Comparison of ENCODE assay signal across 13 cellular contexts in genomic region chr2:202109737-202110184, GRCh38. TPM values are rescaled to one million over a fixed set of nuclear protein-coding genes. Genes with fewer than 3 reads are reported as not detected.
DNase-seq lines count a peak whose midpoint lies in the region; ATAC-seq and TF ChIP-seq lines count a peak whose summit lies in the region.
"Had no signal": no experiment of that assay in that cellular context is flagged by ENCODE, and none has a peak within 500 bp of the region (broad histone marks: within the 10 kb centered on the region; RNA-seq: fewer than 3 reads in every experiment).

No MANE protein-coding gene starts in this region.

- TF ChIP-seq CTCF in BJ (IDR thresholded peaks at IDR 0.05; ENCODE audit: insufficient read depth, low read depth, low read length), result no peak
- no peak for TF ChIP-seq CTCF in mucosa of descending colon (IDR thresholded peaks at IDR 0.05)

- no peak overlapping the region for H3K4me3 ChIP-seq in BJ (ENCODE audit: low read depth, low read length)
- H3K4me3 ChIP-seq in mucosa of descending colon, result no peak overlapping the region

- DNase-seq in BJ (ENCODE audit: low read depth), result peak; percentile 31
- peak; percentile 66 for DNase-seq in NCI-H69 (lab: John Stamatoyannopoulos, UW)
- DNase-seq in fibroblast of gingiva (ENCODE audit: low read depth), result peak; percentile 93
- DNase-seq in mucosa of descending colon, result peak in 1 of 3 donors; percentile 27
- DNase-seq in NCI-H2081 treated with DMSO at 0.1 percent for 48 hours (lab: John Stamatoyannopoulos, UW), result no peak
- no peak for DNase-seq in activated gamma-delta T cell treated with Interleukin-2 at 50 U/mL for 16 hours
- DNase-seq: activated effector memory CD4-positive, alpha-beta T cell treated with anti-CD3 and anti-CD28 coated beads, Interleukin-2, amount 50 U/mL, for 16 hours; CD4-positive, alpha-beta T cell; naive B cell; NCI-H774 had no signal

- H3K27me3 ChIP-seq in BJ (ENCODE audit: control insufficient read depth, insufficient read depth, low read length), result no peaks in the 10 kb centered on the region

- intact Hi-C loops in mucosa of descending colon (cut with DNase I, micrococcal nuclease), result no loop called here

- no peaks in the 10 kb centered on the region for H3K4me1 ChIP-seq in mucosa of descending colon (ENCODE audit: low read depth)

- H3K9me3 ChIP-seq in mucosa of descending colon, result no peaks in the 10 kb centered on the region

- CTCF ChIA-PET in BJ (lab: Yijun Ruan, JAX), result interaction anchor here (1.0 to 1.5 kb wide), 2 partner anchors 7 to 74 kb away, joined by 3 to 4 read pairs; no protein-coding TSS in a partner anchor

- POLR2A ChIA-PET in BJ (lab: Charles Lee), result no interaction called here

- H3K36me3 ChIP-seq in BJ (ENCODE audit: control insufficient read depth, insufficient read depth, low read length), result no peaks in the 10 kb centered on the region
- H3K36me3 ChIP-seq in mucosa of descending colon (ENCODE audit: low read depth), result no peaks in the 10 kb centered on the region

- ATAC-seq in mucosa of descending colon, result peak; percentile 41
- ATAC-seq in HG02763 (IDR thresholded peaks at IDR 0.05; ENCODE audit: unreplicated experiment), result no peak
- ATAC-seq in HG03571 (IDR thresholded peaks at IDR 0.05; ENCODE audit: unreplicated experiment), result no peak

RNA-seq across cellular contexts. Expression of gene KIAA2012, which starts 36.7 kb away (rescaled TPM):
- 0.13 and 0.18 TPM in 2 replicates for polyA plus RNA-seq in BJ (2011; rRNA removed)
- polyA minus RNA-seq in BJ (2011; rRNA and poly(A)+ RNA removed), result 0.10 TPM in 1 of 2 replicates, not detected in the other
- under 1 TPM in 2 of 3 donors, not detected in 1; 0.13 to 0.14 TPM for total RNA-seq in mucosa of descending colon
- total RNA-seq: CD4-positive, alpha-beta T cell; epithelial cell of proximal tubule had no signal

Comparison
In these comparisons a context has a peak if more than half of its experiments do, and no peak if none do; other contexts are left out.
1. DNase-seq: peak in BJ (single experiment), NCI-H69 (single experiment) and fibroblast of gingiva (single experiment); none in NCI-H2081 treated with DMSO at 0.1 percent for 48 hours (single experiment) and activated gamma-delta T cell treated with Interleukin-2 at 50 U/mL for 16 hours (single experiment).